Comparison of ENCODE assay signal across 24 cellular contexts in genomic region chr14:89146291-89146690, GRCh38.
"Had no signal": no experiment of that assay in that cellular context is flagged by ENCODE, and none has a peak within 500 bp of the region (broad histone marks: within the 10 kb centered on the region; RNA-seq: fewer than 3 reads in every experiment).

No MANE protein-coding gene starts in this region.

- H3K79me2 ChIP-seq: parathyroid adenoma had no signal

- DNase-seq: activated CD4-positive, alpha-beta T cell treated with anti-CD3 and anti-CD28 coated beads for 1 hour; activated CD4-positive, alpha-beta T cell treated with anti-CD3 and anti-CD28 coated beads, Interleukin-2, amount 50 U/mL, for 1 hour; activated gamma-delta T cell treated with Interleukin-2 at 50 U/mL for 16 hours; activated T-cell treated with anti-CD3 and anti-CD28 coated beads, Interleukin-2, amount 50 U/mL, for 1 hour; aorta; brain microvascular endothelial cell; caudate nucleus; effector CD8-positive, alpha-beta T cell; kidney; left ventricle myocardium inferior; mammary epithelial cell; naive thymus-derived CD8-positive, alpha-beta T cell; small intestine; stimulated activated CD4-positive, alpha-beta T cell treated with anti-CD3 and anti-CD28 coated beads, Interleukin-2, amount 100 ng/mL, for 24 hours; stomach; T-helper 1 cell; T-helper 9 cell had no signal

- H3K27me3 ChIP-seq: brain microvascular endothelial cell, neutrophil, stomach, suprapubic skin, tibial nerve had no signal

- H3K36me3 ChIP-seq: brain microvascular endothelial cell, left ventricle myocardium inferior, neutrophil, stomach, suprapubic skin, tibial nerve had no signal

- H3K9me3 ChIP-seq: left ventricle myocardium inferior, neutrophil, stomach, suprapubic skin, tibial nerve had no signal

- H3K27ac ChIP-seq: brain microvascular endothelial cell, left ventricle myocardium inferior, neutrophil, parathyroid adenoma, stomach, suprapubic skin, tibial nerve had no signal

- H3K9ac ChIP-seq: parathyroid adenoma had no signal

- ATAC-seq: esophagus mucosa; naive thymus-derived CD8-positive, alpha-beta T cell; sciatic nerve; stimulated activated effector memory CD8-positive, alpha-beta T cell treated with anti-CD3 and anti-CD28 coated beads, Interleukin-12 subunit alpha, Interleukin-12 subunit beta, amount 100 ng/mL, for 72 hours had no signal

- H2AFZ ChIP-seq: parathyroid adenoma had no signal

- FAIRE-seq: kidney, small intestine had no signal

- H3K4me3 ChIP-seq: left ventricle myocardium inferior, stomach, suprapubic skin, tibial nerve had no signal

- H3K4me1 ChIP-seq: parathyroid adenoma, stomach, suprapubic skin, tibial nerve had no signal
